In genomic region chr19:45154064-45154827, GRCh38 we compare ENCODE assay signal across 1 cellular context.
TF ChIP-seq lines count a peak whose summit lies in the region.

No MANE protein-coding gene starts in this region.

TF ChIP-seq in IMR-90, 13 proteins besides CTCF, POLR2A, EP300 and RAD21:
- TF ChIP-seq CEBPB (IDR thresholded peaks at IDR 0.05; ENCODE audit: low read depth, low read length), result no peak
- TF ChIP-seq ELK1 (IDR thresholded peaks at IDR 0.05; ENCODE audit: borderline replicate concordance, low read depth, low read length), result no peak
- no peak for TF ChIP-seq NFE2L2 (IDR thresholded peaks at IDR 0.05; ENCODE audit: low read depth, low read length)
- no peak for TF ChIP-seq MAFK (IDR thresholded peaks at IDR 0.05; ENCODE audit: low read depth, low read length)
- peak; percentile 81 for TF ChIP-seq BHLHE40 (IDR thresholded peaks at IDR 0.05; ENCODE audit: low read depth, low read length)
- peak; percentile 87 for TF ChIP-seq USF2 (IDR thresholded peaks at IDR 0.05; ENCODE audit: low read depth, low read length)
- no peak for TF ChIP-seq RCOR1 (IDR thresholded peaks at IDR 0.05; ENCODE audit: insufficient replicate concordance, low read length)
- TF ChIP-seq SMC3 (IDR thresholded peaks at IDR 0.05; ENCODE audit: low read depth, low read length), result no peak
- no peak for TF ChIP-seq CHD1 (IDR thresholded peaks at IDR 0.05; ENCODE audit: low read depth, low read length)
- 0 out of 2 replicates have a peak, but pooled peaks have one; percentile 15 for TF ChIP-seq FOS (IDR thresholded peaks at IDR 0.05; ENCODE audit: low read depth, low read length)
- no peak for TF ChIP-seq MAZ (IDR thresholded peaks at IDR 0.05; ENCODE audit: borderline replicate concordance, low read depth, low read length)
- no peak for TF ChIP-seq RFX5 (IDR thresholded peaks at IDR 0.05; ENCODE audit: low read depth, low read length)
- no peak for TF ChIP-seq MXI1 (IDR thresholded peaks at IDR 0.05; ENCODE audit: borderline replicate concordance, low read depth, low read length)
